19 cellular contexts compared by ENCODE assay signal in the genomic region with DNA sequence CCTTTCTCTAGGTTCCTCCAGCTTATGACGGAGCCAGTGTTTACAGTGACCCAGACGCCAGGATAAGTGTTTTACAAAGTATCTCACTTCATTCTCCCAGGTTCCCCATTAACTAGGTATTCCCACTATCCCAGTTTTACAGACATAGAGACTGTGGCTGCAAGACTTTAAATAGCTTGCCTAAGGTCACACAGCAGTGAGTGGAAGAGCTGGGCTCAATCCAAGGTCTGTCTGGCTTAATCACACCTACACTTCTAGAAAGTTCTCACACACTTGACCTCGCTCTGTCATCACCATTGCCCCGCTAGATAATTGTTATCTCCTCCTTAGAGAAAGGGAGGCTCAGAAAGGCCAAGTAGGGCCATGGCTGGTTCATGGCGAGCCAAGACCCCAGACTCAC.
DNase-seq lines count a peak whose midpoint lies in the region; ATAC-seq and TF ChIP-seq lines count a peak whose summit lies in the region.
"Had no signal": no experiment of that assay in that cellular context is flagged by ENCODE, and none has a peak within 500 bp of the region (broad histone marks: within the 10 kb centered on the region; RNA-seq: fewer than 3 reads in every experiment).

No MANE protein-coding gene starts in this region.

- H3K27ac ChIP-seq in heart right ventricle: no peak overlapping the region
- H3K27ac ChIP-seq: Peyer's patch had no signal

- no peaks in the 10 kb centered on the region for H3K36me3 Mint-ChIP-seq in activated naive CD4-positive, alpha-beta T cell treated with anti-CD3 and anti-CD28 coated beads, Interleukin-2, amount 10 ng/mL, durations not matched to agents 7 days and 5 days
- H3K36me3 Mint-ChIP-seq: CD4-positive, CD25-positive, alpha-beta regulatory T cell had no signal

- no peak overlapping the region for H3K27ac Mint-ChIP-seq in activated naive CD4-positive, alpha-beta T cell treated with anti-CD3 and anti-CD28 coated beads, Interleukin-2, amount 10 ng/mL, durations not matched to agents 7 days and 5 days
- H3K27ac Mint-ChIP-seq: CD4-positive, CD25-positive, alpha-beta regulatory T cell had no signal

- 49 to 64% methylated on average over 5 of the region's 5 CpGs for WGBS in heart right ventricle, 2 donors

- peaks cover 7% of the 10 kb centered on the region for H3K27me3 Mint-ChIP-seq in activated naive CD4-positive, alpha-beta T cell treated with anti-CD3 and anti-CD28 coated beads, Interleukin-2, amount 10 ng/mL, durations not matched to agents 7 days and 5 days

- DNase-seq in EH (ENCODE audit: low read depth): peak; percentile 31
- peak; percentile 54 for DNase-seq in amniotic epithelial cell (ENCODE audit: low read depth)
- DNase-seq in heart right ventricle: no peak
- DNase-seq in renal cortical epithelial cell (ENCODE audit: low read depth): peak; percentile 73
- DNase-seq in NCI-H2081 (lab: John Stamatoyannopoulos, UW): no peak
- no peak for DNase-seq in activated naive CD4-positive, alpha-beta T cell treated with anti-CD3 and anti-CD28 coated beads, Interleukin-2, amount 10 ng/mL, durations not matched to agents 7 days and 5 days
- DNase-seq: BE2C; CD4-positive, CD25-positive, alpha-beta regulatory T cell; COR-L47; DMS 273 treated with DMSO at 0.1 percent for 48 hours; GDM1; H7; HFFc6; KBM-7; NCI-H1105; NCI-H2081 treated with DMSO at 0.1 percent for 48 hours; NCI-H446 treated with DMSO at 0.1 percent for 48 hours; Peyer's patch had no signal

- no peak for TF ChIP-seq CTCF in heart right ventricle (IDR thresholded peaks at IDR 0.05)

- intact Hi-C loops in heart right ventricle (cut with DNase I): no loop called here

- peaks cover 0 to 32% (median 16%) of the 10 kb centered on the region in 9 donors for H3K4me1 ChIP-seq in heart right ventricle
- H3K4me1 ChIP-seq: BE2C had no signal

- H3K4me1 Mint-ChIP-seq in activated naive CD4-positive, alpha-beta T cell treated with anti-CD3 and anti-CD28 coated beads, Interleukin-2, amount 10 ng/mL, durations not matched to agents 7 days and 5 days: no peaks in the 10 kb centered on the region
- H3K4me1 Mint-ChIP-seq: CD4-positive, CD25-positive, alpha-beta regulatory T cell had no signal

- H3K4me3 Mint-ChIP-seq in activated naive CD4-positive, alpha-beta T cell treated with anti-CD3 and anti-CD28 coated beads, Interleukin-2, amount 10 ng/mL, durations not matched to agents 7 days and 5 days: no peak overlapping the region
- H3K4me3 Mint-ChIP-seq: CD4-positive, CD25-positive, alpha-beta regulatory T cell; HFFc6 had no signal

- H3K36me3 ChIP-seq in heart right ventricle: peaks cover 0 to 34% (median 0%) of the 10 kb centered on the region in 9 donors
- H3K36me3 ChIP-seq: BE2C, Peyer's patch had no signal

- no peak overlapping the region for H3K4me3 ChIP-seq in heart right ventricle
- H3K4me3 ChIP-seq: Peyer's patch had no signal

- ATAC-seq in heart right ventricle (peak; percentile 29 to 92 (median 80)), GM18909 (IDR thresholded peaks at IDR 0.05; ENCODE audit: poor library complexity, unreplicated experiment) (no peak)

- H3K27me3 ChIP-seq in heart right ventricle: no peaks in the 10 kb centered on the region
- H3K27me3 ChIP-seq: BE2C, Peyer's patch had no signal

- H3K9me3 ChIP-seq in heart right ventricle: no peaks in the 10 kb centered on the region
- H3K9me3 ChIP-seq: BE2C, Peyer's patch had no signal

- CTCF ChIA-PET in activated naive CD4-positive, alpha-beta T cell treated with anti-CD3 and anti-CD28 coated beads, Interleukin-2, amount 10 ng/mL, durations not matched to agents 7 days and 5 days (lab: Charles Lee): no interaction called here

- no peaks in the 10 kb centered on the region for H3K9me3 Mint-ChIP-seq in activated naive CD4-positive, alpha-beta T cell treated with anti-CD3 and anti-CD28 coated beads, Interleukin-2, amount 10 ng/mL, durations not matched to agents 7 days and 5 days
- H3K9me3 Mint-ChIP-seq: CD4-positive, CD25-positive, alpha-beta regulatory T cell; HFFc6 had no signal

Comparison
In these comparisons a context has a peak if more than half of its experiments do, and no peak if none do; other contexts are left out.
1. DNase-seq: peak in EH (single experiment), amniotic epithelial cell (single experiment) and renal cortical epithelial cell (single experiment); none in heart right ventricle (0 of 2), NCI-H2081 (0 of 2) and activated naive CD4-positive, alpha-beta T cell treated with anti-CD3 and anti-CD28 coated beads, Interleukin-2, amount 10 ng/mL, durations not matched to agents 7 days and 5 days (single experiment).